ENCODE assay signal across 13 cellular contexts in the genomic region with DNA sequence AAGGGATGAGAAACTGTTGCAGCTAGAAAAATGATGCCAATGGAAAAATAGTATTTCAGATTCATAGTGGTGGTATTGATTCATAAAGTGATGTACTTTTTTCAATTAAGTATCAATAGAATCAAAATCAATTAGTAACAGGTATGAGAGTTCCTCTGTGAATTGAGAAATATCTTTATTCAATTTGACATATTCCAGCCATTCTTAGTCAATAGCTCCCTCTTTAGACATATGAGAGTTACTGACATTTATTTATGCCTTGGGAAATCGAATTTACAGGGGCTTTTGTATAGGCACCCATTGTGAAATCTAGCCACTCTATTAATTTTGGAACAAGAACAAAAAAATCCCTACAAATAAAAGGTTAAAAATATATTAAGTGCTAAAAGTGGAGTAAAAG.
A peak's percentile ranks its signal among the peaks of the same experiment; 100 is the strongest.
DNase-seq lines count a peak whose midpoint lies in the region; ATAC-seq, FAIRE-seq and TF ChIP-seq lines count a peak whose summit lies in the region.
"Had no signal": no experiment of that assay in that cellular context is flagged by ENCODE, and none has a peak within 500 bp of the region (broad histone marks: within the 10 kb centered on the region; RNA-seq: fewer than 3 reads in every experiment).

No MANE protein-coding gene starts in this region.

- no peak overlapping the region for H2AK5ac ChIP-seq in H1 (ENCODE audit: low read depth, low read length)

- H2BK12ac ChIP-seq in H1 (ENCODE audit: low read depth, low read length) = no peak overlapping the region

- no peaks in the 10 kb centered on the region for H3K4me1 ChIP-seq in cardiac muscle cell (ENCODE audit: low read depth)
- no peaks in the 10 kb centered on the region for H3K4me1 ChIP-seq in right cardiac atrium (ENCODE audit: control insufficient read depth, insufficient read depth, low read length)
- H3K4me1 ChIP-seq in H1 (replicated peaks in 1 of 4; ENCODE audit: control insufficient read depth in 3 of 4, insufficient read depth in 4 of 4, low read length in 3 of 4) = no peaks in the 10 kb centered on the region

- H3K27me3 ChIP-seq in cardiac muscle cell (no peaks in the 10 kb centered on the region), right cardiac atrium (ENCODE audit: control insufficient read depth, insufficient read depth) (no peaks in the 10 kb centered on the region), H1 (replicated peaks in 1 of 4; ENCODE audit: control insufficient read depth in 3 of 4, extremely low read depth in 1 of 4, insufficient read depth in 3 of 4, low read length in 3 of 4) (no peaks in the 10 kb centered on the region)

- no peak overlapping the region for H3K23ac ChIP-seq in H1 (ENCODE audit: insufficient read length)

- H3K79me1 ChIP-seq in H1 (ENCODE audit: low read depth, low read length) = no peaks in the 10 kb centered on the region

- H3K14ac ChIP-seq in H1 (ENCODE audit: insufficient read length) = no peak overlapping the region

- no peaks in the 10 kb centered on the region for H3K23me2 ChIP-seq in H1 (ENCODE audit: low read depth, low read length)

- no peaks in the 10 kb centered on the region for H3K4me1 Mint-ChIP-seq in type B pancreatic cell (ENCODE audit: unreplicated experiment)
- H3K4me1 Mint-ChIP-seq: activated naive CD4-positive, alpha-beta T cell treated with anti-CD3 and anti-CD28 coated beads, Interleukin-2, amount 50 U/mL, for 24 hours; naive B cell had no signal

- H3K4me3 ChIP-seq in cardiac muscle cell (no peak overlapping the region), right cardiac atrium (ENCODE audit: low read length) (no peak overlapping the region), H1 (ENCODE audit: extremely low read depth in 1 of 4, insufficient read depth in 2 of 4, low read depth in 3 of 4, low read length in 4 of 4) (no peak overlapping the region)

- H4K91ac ChIP-seq in H1 (replicated peaks; ENCODE audit: insufficient read length, low read length) = no peak overlapping the region

- H3K9ac ChIP-seq in H1 (replicated peaks in 1 of 4; ENCODE audit: extremely low read depth in 1 of 4, low read depth in 3 of 4, low read length in 3 of 4) = no peak overlapping the region

- TF ChIP-seq RAD21 in H1 (IDR thresholded peaks at IDR 0.05 in 1 of 2, conservative IDR thresholded peaks at IDR 0.05 in 1 of 2; ENCODE audit: low read depth in 2 of 2, low read length in 2 of 2) = peak; percentile 63 to 76

- H3K79me2 ChIP-seq in H1 (ENCODE audit: control insufficient read depth in 1 of 2, insufficient read depth in 2 of 2, low read length in 2 of 2) = no peaks in the 10 kb centered on the region

- H3K36me3 Mint-ChIP-seq in type B pancreatic cell = no peaks in the 10 kb centered on the region
- H3K36me3 Mint-ChIP-seq: activated naive CD4-positive, alpha-beta T cell treated with anti-CD3 and anti-CD28 coated beads, Interleukin-2, amount 50 U/mL, for 24 hours; naive B cell had no signal

- H3K4ac ChIP-seq in H1 (replicated peaks; ENCODE audit: insufficient read length, low read depth, low read length) = no peak overlapping the region

- no peak overlapping the region for H2AFZ ChIP-seq in H1 (ENCODE audit: low read length)

- CTCF ChIA-PET in H1 (lab: Charles Lee; ENCODE audit: partially characterized antibody) = interaction anchor here (0.8 to 1.7 kb wide), 10 partner anchors 9 to 1127 kb away, joined by 3 to 5 read pairs (median 4); no protein-coding TSS in a partner anchor

- no peak overlapping the region for H3K4me2 ChIP-seq in H1 (ENCODE audit: insufficient read depth in 1 of 2, low read depth in 2 of 2, low read length in 2 of 2)

- H3K9me3 Mint-ChIP-seq in type B pancreatic cell = no peaks in the 10 kb centered on the region
- H3K9me3 Mint-ChIP-seq: activated naive CD4-positive, alpha-beta T cell treated with anti-CD3 and anti-CD28 coated beads, Interleukin-2, amount 50 U/mL, for 24 hours had no signal

- H3K27ac ChIP-seq in cardiac muscle cell (no peak overlapping the region), right cardiac atrium (ENCODE audit: low read length) (no peak overlapping the region), H1 (ENCODE audit: low read depth, low read length) (no peak overlapping the region)

- no peak overlapping the region for H3K4me3 Mint-ChIP-seq in type B pancreatic cell
- H3K4me3 Mint-ChIP-seq: activated naive CD4-positive, alpha-beta T cell treated with anti-CD3 and anti-CD28 coated beads, Interleukin-2, amount 50 U/mL, for 24 hours; naive B cell had no signal

- no peak for FAIRE-seq in H1 (lab: Jason Lieb, UNC)
- FAIRE-seq: TTC549 had no signal

- no peaks in the 10 kb centered on the region for H3K36me3 ChIP-seq in cardiac muscle cell
- H3K36me3 ChIP-seq in H1 (ENCODE audit: control insufficient read depth in 2 of 4, insufficient read depth in 4 of 4, low read length in 3 of 4) = no peaks in the 10 kb centered on the region

- no peak overlapping the region for H2BK20ac ChIP-seq in H1 (ENCODE audit: low read length)

- POLR2A ChIA-PET in H1 (lab: Charles Lee; ENCODE audit: partially characterized antibody) = no interaction called here

- H4K20me1 ChIP-seq in H1 (replicated peaks in 1 of 2; ENCODE audit: control insufficient read depth in 1 of 2, insufficient read depth in 2 of 2, low read length in 2 of 2) = no peaks in the 10 kb centered on the region

- no peak overlapping the region for H3K18ac ChIP-seq in H1 (ENCODE audit: extremely low read depth, low read length)

- no peak overlapping the region for H2BK5ac ChIP-seq in H1 (ENCODE audit: low read depth, low read length)

- H3K27me3 Mint-ChIP-seq in type B pancreatic cell = no peaks in the 10 kb centered on the region
- H3K27me3 Mint-ChIP-seq: activated naive CD4-positive, alpha-beta T cell treated with anti-CD3 and anti-CD28 coated beads, Interleukin-2, amount 50 U/mL, for 24 hours; naive B cell had no signal

- intact Hi-C loops in right cardiac atrium (cut with DNase I) = no loop called here

- H3K27ac Mint-ChIP-seq in type B pancreatic cell = no peak overlapping the region
- H3K27ac Mint-ChIP-seq: activated naive CD4-positive, alpha-beta T cell treated with anti-CD3 and anti-CD28 coated beads, Interleukin-2, amount 50 U/mL, for 24 hours; naive B cell had no signal

- no peak overlapping the region for H4K5ac ChIP-seq in H1 (ENCODE audit: insufficient read length, low read depth, low read length)

- TF ChIP-seq POLR2A in H1 (IDR thresholded peaks at IDR 0.05; ENCODE audit: control extremely low read depth in 1 of 2, low read depth in 2 of 2, low read length in 2 of 2) = no peak

- DNase-seq in cardiac muscle cell (ENCODE audit: low read depth in 1 of 2, low spot score in 1 of 2) (peak; percentile 1 to 6), right cardiac atrium (no peak), NCI-H1105 treated with DMSO at 0.1 percent for 48 hours (lab: John Stamatoyannopoulos, UW) (peak; percentile 24), H1 (ENCODE audit: low read depth in 1 of 2, low spot score in 2 of 2) (no peak), type B pancreatic cell (ENCODE audit: extremely low spot score, unreplicated experiment) (no peak), kidney glomerular epithelial cell (lab: John Stamatoyannopoulos, UW) (no peak)
- DNase-seq in effector CD4-positive, alpha-beta T cell = no peak
- DNase-seq: DMS79, naive B cell, NCI-H1436 had no signal

- H3K56ac ChIP-seq in H1 (replicated peaks; ENCODE audit: insufficient read length, low read depth, low read length) = no peak overlapping the region

- ATAC-seq in right cardiac atrium (no peak), HG03378 (IDR thresholded peaks at IDR 0.05; ENCODE audit: unreplicated experiment) (no peak)

- no peak for TF ChIP-seq EP300 in H1 (IDR thresholded peaks at IDR 0.05; ENCODE audit: borderline replicate concordance in 1 of 2, low read depth in 2 of 2, low read length in 2 of 2)

- H3K9me3 ChIP-seq in cardiac muscle cell (ENCODE audit: low read depth) (no peaks in the 10 kb centered on the region), right cardiac atrium (ENCODE audit: control insufficient read depth, low read length) (no peaks in the 10 kb centered on the region), H1 (ENCODE audit: insufficient read depth in 2 of 2, low read depth in 1 of 2, low read length in 1 of 2) (no peaks in the 10 kb centered on the region)

- no peak overlapping the region for H2BK15ac ChIP-seq in H1 (ENCODE audit: low read length)

- 5% methylated on average over 1 of the region's 1 CpG for WGBS in right cardiac atrium
- 50% methylated on average over 1 of the region's 1 CpG; no CpG with 5 or more reads in 1 of the 2 experiments for WGBS in H1 (ENCODE audit: extremely low coverage in 1 of 2, insufficient coverage in 1 of 2, insufficient read length in 1 of 2, insufficient replicate concordance in 2 of 2, low coverage in 1 of 2, low lambda C conversion rate in 2 of 2, missing lambda C conversion rate in 1 of 2), 2 experiments

- H4K8ac ChIP-seq in H1 (ENCODE audit: extremely low read depth, insufficient read depth, low read length) = no peak overlapping the region

- H2BK120ac ChIP-seq in H1 (replicated peaks; ENCODE audit: low read depth, low read length) = no peak overlapping the region

- peak; percentile 13 for TF ChIP-seq CTCF in cardiac muscle cell (IDR thresholded peaks at IDR 0.05; ENCODE audit: low read depth, low read length)
- TF ChIP-seq CTCF in H1 (IDR thresholded peaks at IDR 0.05; ENCODE audit: control extremely low read depth in 1 of 3, insufficient read depth in 1 of 3, low read depth in 1 of 3, low read length in 3 of 3) = peak in 2 of 3 experiments; percentile 27; a peak in 2 of 4 replicates
- peak; percentile 71 for TF ChIP-seq CTCF in type B pancreatic cell (conservative IDR thresholded peaks at IDR 0.05)

TF ChIP-seq in H1, 55 proteins besides CTCF, POLR2A, EP300 and RAD21:
- no peak for TF ChIP-seq RXRA (IDR thresholded peaks at IDR 0.05; ENCODE audit: insufficient read depth, low read depth, low read length)
- TF ChIP-seq CEBPB (IDR thresholded peaks at IDR 0.05; ENCODE audit: low read depth, low read length) = peak; percentile 41; the same call in 1 of the 2 replicates
TF ChIP-seq in H1: peak in this region for 1.

Comparison
In these comparisons a context has a peak if more than half of its experiments do, and no peak if none do; other contexts are left out.
1. DNase-seq: peak in cardiac muscle cell (2 of 2) and NCI-H1105 treated with DMSO at 0.1 percent for 48 hours (single experiment); none in right cardiac atrium (0 of 3), H1 (0 of 2), type B pancreatic cell (single experiment), effector CD4-positive, alpha-beta T cell (single experiment) and kidney glomerular epithelial cell (single experiment).
2. CTCF ChIP-seq: peak in every context shown above with its lines; median percentile 71 in type B pancreatic cell; 27 in H1; 13 in cardiac muscle cell.